Comparison of ENCODE assay signal across 14 cellular contexts in genomic region chr1:222880586-222880985, GRCh38.
DNase-seq lines count a peak whose midpoint lies in the region; ATAC-seq and TF ChIP-seq lines count a peak whose summit lies in the region.
"Had no signal": no experiment of that assay in that cellular context is flagged by ENCODE, and none has a peak within 500 bp of the region (broad histone marks: within the 10 kb centered on the region; RNA-seq: fewer than 3 reads in every experiment).

No MANE protein-coding gene starts in this region.

- peak overlapping the region; percentile 4 for H3K4me3 Mint-ChIP-seq in activated naive CD8-positive, alpha-beta T cell

- no peak overlapping the region for H2AK5ac ChIP-seq in mesenchymal stem cell (ENCODE audit: low read length, severe bottlenecking)

- peaks cover 0 to 3% of the 10 kb centered on the region in 2 experiments for H3K36me3 ChIP-seq in mesenchymal stem cell (ENCODE audit: control insufficient read depth in 1 of 2, insufficient read depth in 2 of 2, low read depth in 1 of 2, low read length in 2 of 2)
- H3K36me3 ChIP-seq: right atrium auricular region had no signal

- peaks cover 36% of the 10 kb centered on the region for H3K4me1 Mint-ChIP-seq in activated naive CD8-positive, alpha-beta T cell (ENCODE audit: low read depth)

- no peaks in the 10 kb centered on the region for H3K9me3 ChIP-seq in mesenchymal stem cell (ENCODE audit: control insufficient read depth, low read length)
- H3K9me3 ChIP-seq: right atrium auricular region had no signal

- peaks cover 6% of the 10 kb centered on the region for H3K36me3 Mint-ChIP-seq in activated naive CD8-positive, alpha-beta T cell

- H3K23ac ChIP-seq in mesenchymal stem cell (ENCODE audit: low read length in 2 of 2): no peak overlapping the region

- no peak overlapping the region for H3K4me3 ChIP-seq in Jurkat, Clone E6-1 (ENCODE audit: low read length)
- H3K4me3 ChIP-seq in mesenchymal stem cell (ENCODE audit: insufficient read depth in 1 of 2, low read depth in 1 of 2, low read length in 2 of 2) (no peak overlapping the region), coronary artery (no peak overlapping the region)
- H3K4me3 ChIP-seq: right atrium auricular region had no signal

- H2BK120ac ChIP-seq in mesenchymal stem cell (ENCODE audit: low read depth, low read length): no peak overlapping the region

- H2BK12ac ChIP-seq in mesenchymal stem cell (ENCODE audit: low read length in 2 of 2): no peak overlapping the region

- H3K9ac ChIP-seq in mesenchymal stem cell (ENCODE audit: low read length): no peak overlapping the region

- H3K27me3 ChIP-seq in mesenchymal stem cell (ENCODE audit: control insufficient read depth in 1 of 2, insufficient read depth in 1 of 2, low read length in 2 of 2): no peaks in the 10 kb centered on the region
- H3K27me3 ChIP-seq: right atrium auricular region had no signal

- no peak overlapping the region for H4K8ac ChIP-seq in mesenchymal stem cell (ENCODE audit: low read length)

- peak overlapping the region; percentile 91 for H3K27ac Mint-ChIP-seq in activated naive CD8-positive, alpha-beta T cell

- H2BK5ac ChIP-seq in mesenchymal stem cell (ENCODE audit: low read depth, low read length, poor library complexity, severe bottlenecking): no peak overlapping the region

- no peaks in the 10 kb centered on the region for H3K4me1 ChIP-seq in mesenchymal stem cell (ENCODE audit: control insufficient read depth, insufficient read depth, low read depth, low read length)

- no peak overlapping the region for H3K4ac ChIP-seq in mesenchymal stem cell (ENCODE audit: low read depth in 1 of 2, low read length in 2 of 2)

- H2BK15ac ChIP-seq in mesenchymal stem cell (ENCODE audit: low read depth, poor library complexity, severe bottlenecking): no peak overlapping the region

- H4K91ac ChIP-seq in mesenchymal stem cell (ENCODE audit: low read length): no peak overlapping the region

- peaks cover 8% of the 10 kb centered on the region for H3K79me1 ChIP-seq in mesenchymal stem cell (replicated peaks; ENCODE audit: low read length, poor library complexity, severe bottlenecking)

- no peak overlapping the region for H3K18ac ChIP-seq in mesenchymal stem cell (ENCODE audit: low read depth in 1 of 2, low read length in 2 of 2)

- no peaks in the 10 kb centered on the region for H3K27me3 Mint-ChIP-seq in activated naive CD8-positive, alpha-beta T cell

- H3K9me3 Mint-ChIP-seq in activated naive CD8-positive, alpha-beta T cell (ENCODE audit: low read depth): peaks cover 4% of the 10 kb centered on the region

- ATAC-seq in GM21447 (IDR thresholded peaks at IDR 0.05; ENCODE audit: unreplicated experiment): no peak
- ATAC-seq: left ventricle myocardium superior had no signal

- no peak overlapping the region for H3K14ac ChIP-seq in mesenchymal stem cell (ENCODE audit: low read length in 2 of 2)

- DNase-seq in AG08395 (ENCODE audit: low spot score) (peak; percentile 10), mesenchymal stem cell (peak; percentile 50), coronary artery (ENCODE audit: low spot score) (no peak), UCSD-AML1 (lab: John Stamatoyannopoulos, UW; ENCODE audit: unreplicated experiment) (no peak), CD1c-positive myeloid dendritic cell (ENCODE audit: extremely low spot score) (no peak)
- DNase-seq in Jurkat, Clone E6-1 (ENCODE audit: low read depth, low spot score): peak; percentile 22
- DNase-seq: effector CD8-positive, alpha-beta T cell; left ventricle myocardium superior; NCI-H1694; SHP77 had no signal

- no peak overlapping the region for H2AFZ ChIP-seq in mesenchymal stem cell (ENCODE audit: low read depth, low read length)

- H3K4me2 ChIP-seq in mesenchymal stem cell (ENCODE audit: low read length, poor library complexity, severe bottlenecking): no peak overlapping the region

- H3K27ac ChIP-seq in mesenchymal stem cell (ENCODE audit: low read length, poor library complexity, severe bottlenecking): no peak overlapping the region
- H3K27ac ChIP-seq in coronary artery: no peak overlapping the region
- H3K27ac ChIP-seq: HL-60, right atrium auricular region had no signal

- TF ChIP-seq CTCF in coronary artery (IDR thresholded peaks at IDR 0.05): no peak

- WGBS in mesenchymal stem cell: 22% methylated on average over 2 of the region's 2 CpGs

Comparison
In these comparisons a context has a peak if more than half of its experiments do, and no peak if none do; other contexts are left out.
1. DNase-seq: peak in AG08395 (single experiment), Jurkat, Clone E6-1 (single experiment) and mesenchymal stem cell (single experiment); none in coronary artery (single experiment), UCSD-AML1 (single experiment) and CD1c-positive myeloid dendritic cell (single experiment).